Comparison of ENCODE assay signal across 13 cellular contexts in genomic region chr12:25590021-25590721, GRCh38. TPM values are rescaled to one million over a fixed set of nuclear protein-coding genes. Genes with fewer than 3 reads are reported as not detected.
A peak's percentile ranks its signal among the peaks of the same experiment; 100 is the strongest.
DNase-seq lines count a peak whose midpoint lies in the region; ATAC-seq lines count a peak whose summit lies in the region.
"Had no signal": no experiment of that assay in that cellular context is flagged by ENCODE, and none has a peak within 500 bp of the region (broad histone marks: within the 10 kb centered on the region; RNA-seq: fewer than 3 reads in every experiment).

No MANE protein-coding gene starts in this region.

- peaks cover 29% of the 10 kb centered on the region for H3K4me1 Mint-ChIP-seq in activated naive CD8-positive, alpha-beta T cell treated with anti-CD3 and anti-CD28 coated beads, Interleukin-2, amount 50 U/mL, for 24 hours

- peak overlapping the region; percentile 75 for H3K27ac Mint-ChIP-seq in activated naive CD8-positive, alpha-beta T cell treated with anti-CD3 and anti-CD28 coated beads, Interleukin-2, amount 50 U/mL, for 24 hours

- peaks cover 26% of the 10 kb centered on the region for H3K9me3 Mint-ChIP-seq in activated naive CD8-positive, alpha-beta T cell treated with anti-CD3 and anti-CD28 coated beads, Interleukin-2, amount 50 U/mL, for 24 hours

- H3K36me3 Mint-ChIP-seq in activated naive CD8-positive, alpha-beta T cell treated with anti-CD3 and anti-CD28 coated beads, Interleukin-2, amount 50 U/mL, for 24 hours (ENCODE audit: low read depth) = peaks cover 10% of the 10 kb centered on the region
- H3K36me3 Mint-ChIP-seq: IgD-negative memory B cell had no signal

- peak; percentile 40 for ATAC-seq in HG03432 (IDR thresholded peaks at IDR 0.05; ENCODE audit: unreplicated experiment)
- peak; percentile 89 for ATAC-seq in activated naive CD8-positive, alpha-beta T cell treated with anti-CD3 and anti-CD28 coated beads, Interleukin-2, amount 50 U/mL, for 24 hours
- no peak for ATAC-seq in HG03175 (IDR thresholded peaks at IDR 0.05; ENCODE audit: unreplicated experiment)

- H3K4me3 Mint-ChIP-seq in activated naive CD8-positive, alpha-beta T cell treated with anti-CD3 and anti-CD28 coated beads, Interleukin-2, amount 50 U/mL, for 24 hours = peak overlapping the region; percentile 31
- H3K4me3 Mint-ChIP-seq: IgD-negative memory B cell had no signal

- H3K27me3 Mint-ChIP-seq in activated naive CD8-positive, alpha-beta T cell treated with anti-CD3 and anti-CD28 coated beads, Interleukin-2, amount 50 U/mL, for 24 hours = no peaks in the 10 kb centered on the region

- peak; percentile 14 to 19 for DNase-seq in activated CD4-positive, alpha-beta T cell treated with anti-CD3 and anti-CD28 coated beads for 4 hours
- peak; percentile 46 for DNase-seq in activated naive CD8-positive, alpha-beta T cell treated with anti-CD3 and anti-CD28 coated beads, Interleukin-2, amount 50 U/mL, for 24 hours
- DNase-seq in stimulated activated CD8-positive, alpha-beta memory T cell treated with anti-CD3 and anti-CD28 coated beads, Interleukin-12 subunit alpha, Interleukin-12 subunit beta, amount 100 ng/mL, for 1 hour (ENCODE audit: low read depth) = peak; percentile 10
- no peak for DNase-seq in cerebellum (ENCODE audit: low spot score)
- no peak for DNase-seq in GM03348 (ENCODE audit: low spot score)
- DNase-seq in NCI-H1105 treated with DMSO at 0.1 percent for 48 hours (lab: John Stamatoyannopoulos, UW) = no peak
- DNase-seq: GOT3, NCI-H2107 had no signal

RNA-seq across cellular contexts. Expression of gene LMNTD1, which starts 37.1 kb away (rescaled TPM):
- 1.1 TPM for total RNA-seq in cerebellum
- total RNA-seq: mononuclear cell, renal cortical epithelial cell had no signal

Comparison
In these comparisons a context has a peak if more than half of its experiments do, and no peak if none do; other contexts are left out.
1. DNase-seq: peak in activated CD4-positive, alpha-beta T cell treated with anti-CD3 and anti-CD28 coated beads for 4 hours (2 of 2), activated naive CD8-positive, alpha-beta T cell treated with anti-CD3 and anti-CD28 coated beads, Interleukin-2, amount 50 U/mL, for 24 hours (single experiment) and stimulated activated CD8-positive, alpha-beta memory T cell treated with anti-CD3 and anti-CD28 coated beads, Interleukin-12 subunit alpha, Interleukin-12 subunit beta, amount 100 ng/mL, for 1 hour (single experiment); none in cerebellum (single experiment), GM03348 (single experiment) and NCI-H1105 treated with DMSO at 0.1 percent for 48 hours (single experiment).